23 cellular contexts compared by ENCODE assay signal in genomic region chr17:48738424-48738802, GRCh38. TPM values are rescaled to one million over a fixed set of nuclear protein-coding genes. Genes with fewer than 3 reads are reported as not detected.
A peak's percentile ranks its signal among the peaks of the same experiment; 100 is the strongest.
DNase-seq lines count a peak whose midpoint lies in the region; ATAC-seq and TF ChIP-seq lines count a peak whose summit lies in the region.
"Had no signal": no experiment of that assay in that cellular context is flagged by ENCODE, and none has a peak within 500 bp of the region (broad histone marks: within the 10 kb centered on the region; RNA-seq: fewer than 3 reads in every experiment).

No MANE protein-coding gene starts in this region.

- no peak overlapping the region for H3K9ac ChIP-seq in iPS-15b (ENCODE audit: low read depth, low read length)
- H3K9ac ChIP-seq in smooth muscle cell (ENCODE audit: low read depth), result no peak overlapping the region

- H3K4me1 ChIP-seq in RWPE2 (ENCODE audit: insufficient read depth, poor library complexity, severe bottlenecking) (no peaks in the 10 kb centered on the region), iPS-15b (ENCODE audit: control insufficient read depth, insufficient read depth, low read length) (no peaks in the 10 kb centered on the region), smooth muscle cell (ENCODE audit: low read depth) (no peaks in the 10 kb centered on the region)

- peaks cover 100% of the 10 kb centered on the region for H3K27me3 ChIP-seq in RWPE2 (ENCODE audit: insufficient read depth, poor library complexity, severe bottlenecking)
- H3K27me3 ChIP-seq in iPS-15b (ENCODE audit: control insufficient read depth, insufficient read depth, low read length), result peaks cover 100% of the 10 kb centered on the region
- peaks cover 98% of the 10 kb centered on the region for H3K27me3 ChIP-seq in smooth muscle cell (ENCODE audit: low read depth)
- H3K27me3 ChIP-seq in H7 (ENCODE audit: control insufficient read depth, insufficient read depth, low read length), result peaks cover 100% of the 10 kb centered on the region
- peaks cover 21 to 100% (median 100%) of the 10 kb centered on the region in 45 donors for H3K27me3 ChIP-seq in dorsolateral prefrontal cortex
- H3K27me3 ChIP-seq: SJCRH30 had no signal

- H3K4me2 ChIP-seq in smooth muscle cell, result peak overlapping the region; percentile 27

- no peaks in the 10 kb centered on the region for H3F3A ChIP-seq in smooth muscle cell (ENCODE audit: low read depth)

- WGBS in smooth muscle cell (ENCODE audit: low lambda C conversion rate), result 43% methylated on average over 11 of the region's 11 CpGs

- no peaks in the 10 kb centered on the region for H4K20me1 ChIP-seq in smooth muscle cell (ENCODE audit: low read depth)

- H3K4me3 ChIP-seq in RWPE2 (ENCODE audit: severe bottlenecking) (no peak overlapping the region), iPS-15b (ENCODE audit: low read depth, low read length) (peak overlapping the region; percentile 10), smooth muscle cell (no peak overlapping the region), H7 (ENCODE audit: insufficient read depth, low read depth, low read length) (no peak overlapping the region), dorsolateral prefrontal cortex (no peak overlapping the region)
- H3K4me3 ChIP-seq: SJCRH30 had no signal

- H3K36me3 ChIP-seq in RWPE2 (ENCODE audit: low read depth) (no peaks in the 10 kb centered on the region), iPS-15b (ENCODE audit: control insufficient read depth, insufficient read depth, low read length) (no peaks in the 10 kb centered on the region), smooth muscle cell (ENCODE audit: low read depth) (no peaks in the 10 kb centered on the region), H7 (replicated peaks; ENCODE audit: control insufficient read depth, insufficient read depth, low read length) (no peaks in the 10 kb centered on the region)
- H3K36me3 ChIP-seq: SJCRH30 had no signal

- no peak for TF ChIP-seq CTCF in RWPE2 (IDR thresholded peaks at IDR 0.05; ENCODE audit: poor library complexity, severe bottlenecking)
- no peak for TF ChIP-seq CTCF in smooth muscle cell (IDR thresholded peaks at IDR 0.05; ENCODE audit: borderline replicate concordance, insufficient read depth, poor library complexity, severe bottlenecking)
- no peak for TF ChIP-seq CTCF in dorsolateral prefrontal cortex (IDR thresholded peaks at IDR 0.05 in 54 of 56, conservative IDR thresholded peaks at IDR 0.05 in 2 of 56; ENCODE audit: low read depth in 1 of 56, partially characterized antibody in 56 of 56)

- H3K27ac ChIP-seq in RWPE2 (ENCODE audit: poor library complexity, severe bottlenecking) (no peak overlapping the region), smooth muscle cell (ENCODE audit: low read depth) (no peak overlapping the region), dorsolateral prefrontal cortex (no peak overlapping the region)
- H3K27ac ChIP-seq: SJCRH30 had no signal

- DNase-seq in RWPE2 (ENCODE audit: low spot score) (no peak), smooth muscle cell (lab: John Stamatoyannopoulos, UW; ENCODE audit: unreplicated experiment) (no peak), NCI-H1694 (lab: John Stamatoyannopoulos, UW) (no peak), H7 (no peak), dorsolateral prefrontal cortex (no peak)
- DNase-seq in NK-92 treated with Interleukin-12 subunit alpha and Interleukin-12 subunit beta, amount 100 ng/mL, for 24 hours (lab: John Stamatoyannopoulos, UW), result no peak
- DNase-seq: C1 segment of cervical spinal cord; CD4-positive, alpha-beta memory T cell; COR-L47; GOT3; NCI-H1048; NCI-H1417; NCI-H1694 treated with DMSO at 0.1 percent for 48 hours; NCI-H2081; NCI-H226; NCI-H510A; NCI-H69; SJCRH30 had no signal

- no peaks in the 10 kb centered on the region for H3K79me2 ChIP-seq in smooth muscle cell (ENCODE audit: low read depth)

- ATAC-seq in RWPE2 (ENCODE audit: low read depth), result peak; percentile 20; the same call in 1 of the 3 replicates
- ATAC-seq: HCT116, Right ventricle myocardium inferior, SK-N-SH treated with all-trans-retinoic acid at 6 μM for 48 hours had no signal

- intact Hi-C loops in dorsolateral prefrontal cortex (cut with DNase I), result no loop called here

- no peak overlapping the region for H2AFZ ChIP-seq in smooth muscle cell (ENCODE audit: low read depth)

- no peaks in the 10 kb centered on the region for H3K9me3 ChIP-seq in RWPE2 (ENCODE audit: severe bottlenecking)
- no peaks in the 10 kb centered on the region for H3K9me3 ChIP-seq in iPS-15b (ENCODE audit: control insufficient read depth, insufficient read depth, low read length)
- no peaks in the 10 kb centered on the region for H3K9me3 ChIP-seq in smooth muscle cell (replicated peaks; ENCODE audit: low read depth)
- H3K9me3 ChIP-seq: SJCRH30 had no signal

RNA-seq across cellular contexts. Expression of gene HOXB13, which starts 9.9 kb away (rescaled TPM):
- total RNA-seq in smooth muscle cell (3.3 and 4.8 TPM in 2 replicates), dorsolateral prefrontal cortex (not detected)
- 4.4 and 5.4 TPM in 2 replicates for polyA plus RNA-seq in smooth muscle cell
- total RNA-seq in H7 (2014; rRNA removed; shearing (Covaris generic)), result 7.9 and 11.1 TPM in 2 replicates
- total RNA-seq: CD4-positive, alpha-beta memory T cell; OCI-LY7; Right ventricle myocardium inferior had no signal
- polyA plus RNA-seq: CD4-positive, alpha-beta memory T cell had no signal

RNA-seq across cellular contexts. Expression of gene PRAC2, which starts 15.4 kb away (rescaled TPM):
- total RNA-seq in smooth muscle cell, result 3.5 and 8.4 TPM in 2 replicates
- polyA plus RNA-seq in smooth muscle cell, result 6.8 and 7.8 TPM in 2 replicates
- total RNA-seq in H7 (2014; rRNA removed; shearing (Covaris generic)), result 40.8 and 40.9 TPM in 2 replicates
- total RNA-seq in dorsolateral prefrontal cortex, result not detected
- total RNA-seq: CD4-positive, alpha-beta memory T cell; OCI-LY7; Right ventricle myocardium inferior had no signal
- polyA plus RNA-seq: CD4-positive, alpha-beta memory T cell had no signal

RNA-seq across cellular contexts. Expression of gene PRAC1, which starts 16.1 kb away (rescaled TPM):
- not detected in 2 replicates for total RNA-seq in smooth muscle cell
- polyA plus RNA-seq in smooth muscle cell, result 2.4 and 6.5 TPM in 2 replicates
- 156 and 173 TPM in 2 replicates for total RNA-seq in H7 (2014; rRNA removed; shearing (Covaris generic))
- total RNA-seq in dorsolateral prefrontal cortex, result not detected
- total RNA-seq: CD4-positive, alpha-beta memory T cell; OCI-LY7; Right ventricle myocardium inferior; SJCRH30 had no signal
- polyA plus RNA-seq: CD4-positive, alpha-beta memory T cell had no signal

Comparison
In these comparisons a context has a peak if more than half of its experiments do, and no peak if none do; other contexts are left out.
1. RNA of gene PRAC1, which starts 16.1 kb away (total RNA-seq): 156 to 173 TPM in H7; not detected in smooth muscle cell and not detected in dorsolateral prefrontal cortex; every median in the first group is over 10 times any median in the second.